Comparison of ENCODE assay signal across 28 cellular contexts in the genomic region with DNA sequence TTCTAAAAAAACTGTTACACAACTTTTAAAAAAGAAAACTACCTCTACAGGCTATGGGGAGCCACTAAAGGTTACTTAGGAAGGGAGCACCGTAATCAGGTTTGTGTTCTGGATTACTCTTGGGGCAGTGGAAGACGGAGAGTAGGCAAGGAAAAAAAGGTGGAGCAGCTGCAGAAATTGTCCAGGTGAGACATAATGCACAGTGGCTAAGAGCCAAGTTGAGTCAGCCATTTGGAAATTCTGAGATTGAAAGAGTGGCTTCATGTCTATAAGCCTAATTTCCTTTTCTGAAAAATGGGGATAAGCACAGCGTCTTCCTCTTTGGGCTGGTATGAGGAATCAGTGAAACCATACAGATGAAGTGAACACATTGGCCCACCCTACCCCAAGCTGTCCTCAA.
"Had no signal": no experiment of that assay in that cellular context is flagged by ENCODE, and none has a peak within 500 bp of the region (broad histone marks: within the 10 kb centered on the region; RNA-seq: fewer than 3 reads in every experiment).

No MANE protein-coding gene starts in this region.

- H3K4me3 ChIP-seq: adrenal gland, body of pancreas, MG63, PC-9, SJCRH30, SK-N-MC had no signal

- ATAC-seq: activated CD4-positive, alpha-beta T cell treated with anti-CD3 and anti-CD28 coated beads for 36 hours; activated CD8-positive, alpha-beta T cell treated with anti-CD3 and anti-CD28 coated beads, Interleukin-2, amount 10 ng/mL, durations not matched to agents 7 days and 5 days; body of pancreas had no signal

- H3K36me3 ChIP-seq: adrenal gland, MG63, SJCRH30 had no signal

- H3K4me1 ChIP-seq: adrenal gland, SJCRH30 had no signal

- H3K9me3 ChIP-seq: adrenal gland, body of pancreas, MG63, SJCRH30 had no signal

- DNase-seq: activated CD4-positive, alpha-beta T cell treated with anti-CD3 and anti-CD28 coated beads for 36 hours; activated CD4-positive, alpha-beta T cell treated with anti-CD3 and anti-CD28 coated beads, Interleukin-2, amount 10 ng/mL, durations not matched to agents 7 days and 5 days; activated CD4-positive, alpha-beta T cell treated with anti-CD3 and anti-CD28 coated beads, Interleukin-2, amount 50 U/mL, for 48 hours; activated CD8-positive, alpha-beta T cell treated with anti-CD3 and anti-CD28 coated beads, Interleukin-2, amount 10 ng/mL, durations not matched to agents 7 days and 5 days; activated gamma-delta T cell; activated naive CD4-positive, alpha-beta T cell treated with Interleukin-2 at 50 U/mL for 16 hours; activated T-cell treated with anti-CD3 and anti-CD28 coated beads, Interleukin-2, amount 50 U/mL, for 24 hours; adrenal gland; body of pancreas; central memory CD4-positive, alpha-beta T cell; Karpas-422; KBM-7; MG63; NCI-H1048; NCI-H1417 treated with DMSO at 0.1 percent for 48 hours; NCI-H187 treated with DMSO at 0.1 percent for 48 hours; NCI-H2081; NCI-H2227 treated with DMSO at 0.1 percent for 48 hours; NCI-H446; NCI-H510A treated with DMSO at 0.1 percent for 48 hours; NCI-H526 treated with DMSO at 0.1 percent for 48 hours; NCI-H82; NK-92 treated with Interleukin-12 subunit alpha and Interleukin-12 subunit beta, amount 100 ng/mL, for 24 hours; PC-9; SHP77; SJCRH30; T1000 had no signal

- H3K27me3 ChIP-seq: adrenal gland, body of pancreas, MG63, SJCRH30 had no signal

- H3K27ac ChIP-seq: adrenal gland, body of pancreas, PC-9, SJCRH30, SK-N-MC had no signal
